In genomic region chr5:67983251-67983941, GRCh38 we compare ENCODE assay signal across 12 cellular contexts.
DNase-seq lines count a peak whose midpoint lies in the region; ATAC-seq, FAIRE-seq and TF ChIP-seq lines count a peak whose summit lies in the region.
"Had no signal": no experiment of that assay in that cellular context is flagged by ENCODE, and none has a peak within 500 bp of the region (broad histone marks: within the 10 kb centered on the region; RNA-seq: fewer than 3 reads in every experiment).

No MANE protein-coding gene starts in this region.

- H3K36me3 Mint-ChIP-seq in Calu3 (ENCODE audit: insufficient read depth, unreplicated experiment), result peaks cover 6% of the 10 kb centered on the region

- RAD21 ChIA-PET in GM12878 (lab: Charles Lee; ENCODE audit: unreplicated experiment), result no interaction called here

- H3K36me3 ChIP-seq in GM12878 (ENCODE audit: control insufficient read depth in 2 of 2, insufficient read depth in 2 of 2, low read length in 1 of 2) (no peaks in the 10 kb centered on the region), vagina (no peaks in the 10 kb centered on the region), body of pancreas (replicated peaks in 1 of 2; ENCODE audit: insufficient read depth in 1 of 2, low read depth in 2 of 2) (no peaks in the 10 kb centered on the region)

- TF ChIP-seq CTCF in Calu3 (IDR thresholded peaks at IDR 0.05; ENCODE audit: unreplicated experiment) (no peak), GM12878 (IDR thresholded peaks at IDR 0.05 in 2 of 3, conservative IDR thresholded peaks at IDR 0.05 in 1 of 3; ENCODE audit: control insufficient read depth in 2 of 3, extremely low read depth in 1 of 3, insufficient read depth in 1 of 3, low read depth in 3 of 3, low read length in 3 of 3) (no peak), vagina (IDR thresholded peaks at IDR 0.05) (no peak), body of pancreas (IDR thresholded peaks at IDR 0.05) (no peak)

- CTCF ChIA-PET in Calu3 (lab: Charles Lee) (interaction anchor here (0.6 kb wide), 1 partner anchor 737 kb away, joined by 3 read pairs; no protein-coding TSS in a partner anchor), GM12878 (lab: Yijun Ruan, JAX) (no interaction called here)

- DNase-seq in Calu3 (no peak), M059J (ENCODE audit: low read depth) (peak; percentile 92), GM12878 (ENCODE audit: low read depth, low spot score) (no peak), myocyte (ENCODE audit: low read depth) (peak; percentile 61), vagina (ENCODE audit: extremely low spot score in 2 of 2) (no peak), body of pancreas (no peak)
- DNase-seq: cortex of kidney; DND-41; NCI-H2171 treated with DMSO at 0.1 percent for 48 hours; stimulated activated CD4-positive, alpha-beta T cell treated with anti-CD3 and anti-CD28 coated beads, Interleukin-15, amount 100 ng/mL, for 24 hours had no signal

- no peaks in the 10 kb centered on the region; the same call in 2 of the 3 replicates for H3K9me3 ChIP-seq in GM12878 (replicated peaks; ENCODE audit: control insufficient read depth, insufficient read depth, low read length)
- H3K9me3 ChIP-seq in vagina, result no peaks in the 10 kb centered on the region
- no peaks in the 10 kb centered on the region for H3K9me3 ChIP-seq in body of pancreas

- BruUV-seq in Calu3 (replicated peaks; lab: Mats Ljungman, UMichigan), result no TSS peak
- BruUV-seq in GM12878 (replicated peaks; lab: Mats Ljungman, UMichigan), result no TSS peak

- no peak for FAIRE-seq in GM12878 (lab: Jason Lieb, UNC)

- no peaks in the 10 kb centered on the region for H3K9me3 Mint-ChIP-seq in Calu3 (ENCODE audit: low read depth, unreplicated experiment)

- 75% methylated on average over 4 of the region's 4 CpGs for WGBS in GM12878 (ENCODE audit: insufficient coverage, insufficient replicate concordance, low lambda C conversion rate, missing lambda C conversion rate)
- 83 to 85% methylated on average over 4 of the region's 4 CpGs for WGBS in body of pancreas, 2 donors

- H2AFZ ChIP-seq in GM12878 (ENCODE audit: control insufficient read depth, low read depth, low read length), result no peak overlapping the region

- H3K4me3 Mint-ChIP-seq in Calu3 (ENCODE audit: low read depth, unreplicated experiment), result no peak overlapping the region

- no peaks in the 10 kb centered on the region for H4K20me1 ChIP-seq in GM12878 (ENCODE audit: control insufficient read depth, insufficient read depth)

- peak overlapping the region; percentile 46 for H3K27ac Mint-ChIP-seq in Calu3 (ENCODE audit: unreplicated experiment)

- ATAC-seq in GM12878, result peak; percentile 46; the same call in 2 of the 3 replicates
- ATAC-seq in GM21576 (IDR thresholded peaks at IDR 0.05; ENCODE audit: unreplicated experiment), result no peak
- no peak for ATAC-seq in HG02852 (IDR thresholded peaks at IDR 0.05; ENCODE audit: unreplicated experiment)
- ATAC-seq in body of pancreas, result no peak

- POLR2A ChIA-PET in GM12878 (lab: Charles Lee), result no interaction called here

- H3K27ac ChIP-seq in GM12878 (ENCODE audit: control insufficient read depth, insufficient read depth), result no peak overlapping the region
- H3K27ac ChIP-seq in vagina, result no peak overlapping the region
- no peak overlapping the region for H3K27ac ChIP-seq in body of pancreas

- TF ChIP-seq RAD21 in GM12878 (IDR thresholded peaks at IDR 0.05; ENCODE audit: insufficient read depth, low read depth, low read length), result no peak

- H3K4me1 Mint-ChIP-seq in Calu3 (ENCODE audit: low read depth, unreplicated experiment), result peaks cover 11% of the 10 kb centered on the region

- TF ChIP-seq EP300 in GM12878 (IDR thresholded peaks at IDR 0.05; ENCODE audit: borderline replicate concordance in 1 of 2, control insufficient read depth in 1 of 2, low read depth in 2 of 2, low read length in 2 of 2), result no peak

- no peak overlapping the region for H3K9ac ChIP-seq in GM12878 (ENCODE audit: control insufficient read depth, insufficient read depth, low read length)

- no peaks in the 10 kb centered on the region for H3K27me3 Mint-ChIP-seq in Calu3 (ENCODE audit: unreplicated experiment)

- no peaks in the 10 kb centered on the region for H3K79me2 ChIP-seq in GM12878 (ENCODE audit: control insufficient read depth, insufficient read depth, low read length)

- no peaks in the 10 kb centered on the region for H3K4me1 ChIP-seq in GM12878 (ENCODE audit: control insufficient read depth, insufficient read depth, low read length)
- H3K4me1 ChIP-seq in vagina, result peaks cover 11% of the 10 kb centered on the region
- H3K4me1 ChIP-seq in body of pancreas, result no peaks in the 10 kb centered on the region

- SMC1A ChIA-PET in GM12878 (lab: Charles Lee; ENCODE audit: uncharacterized antibody, unreplicated experiment), result no interaction called here

- TF ChIP-seq POLR2A in GM12878 (IDR thresholded peaks at IDR 0.05; ENCODE audit: low read depth, low read length), result no peak
- no peak for TF ChIP-seq POLR2A in vagina (IDR thresholded peaks at IDR 0.05)
- TF ChIP-seq POLR2A in body of pancreas (IDR thresholded peaks at IDR 0.05), result no peak

- H3K4me3 ChIP-seq in GM12878 (no peak overlapping the region), vagina (no peak overlapping the region), body of pancreas (no peak overlapping the region)

- intact Hi-C loops in Calu3 (cut with micrococcal nuclease; ENCODE audit: unreplicated experiment) (no loop called here), GM12878 (cut with micrococcal nuclease; ENCODE audit: unreplicated experiment) (no loop called here), vagina (cut with DNase I) (no loop called here), body of pancreas (cut with DNase I) (no loop called here)

- no peaks in the 10 kb centered on the region for H3K27me3 ChIP-seq in GM12878 (replicated peaks in 1 of 2; ENCODE audit: control insufficient read depth in 2 of 2, insufficient read depth in 2 of 2, low read length in 1 of 2)
- H3K27me3 ChIP-seq in vagina, result no peaks in the 10 kb centered on the region
- no peaks in the 10 kb centered on the region for H3K27me3 ChIP-seq in body of pancreas

- H3K4me2 ChIP-seq in GM12878 (ENCODE audit: control insufficient read depth, insufficient read depth), result no peak overlapping the region

- in situ Hi-C loops in GM12878 (cut with MboI), result no loop called here

TF ChIP-seq in GM12878, 131 proteins besides CTCF, POLR2A, EP300 and RAD21:
- TF ChIP-seq SP1 (IDR thresholded peaks at IDR 0.05; ENCODE audit: low read depth, low read length) (no peak), STAT1 (conservative IDR thresholded peaks at IDR 0.05) (no peak), RUNX3 (IDR thresholded peaks at IDR 0.05; ENCODE audit: low read length) (peak; percentile 30; the same call in 1 of the 2 replicates), BCLAF1 (IDR thresholded peaks at IDR 0.05) (no peak), YY1 (IDR thresholded peaks at IDR 0.05; ENCODE audit: low read depth, low read length) (no peak), E4F1 (IDR thresholded peaks at IDR 0.05; ENCODE audit: borderline replicate concordance, partially characterized antibody) (no peak), SMARCA5 (IDR thresholded peaks at IDR 0.05) (no peak)

Comparison
In these comparisons a context has a peak if more than half of its experiments do, and no peak if none do; other contexts are left out.
1. DNase-seq: peak in M059J (single experiment) and myocyte (single experiment); none in Calu3 (single experiment), GM12878 (single experiment), vagina (0 of 2) and body of pancreas (0 of 4).